In the genomic region with DNA sequence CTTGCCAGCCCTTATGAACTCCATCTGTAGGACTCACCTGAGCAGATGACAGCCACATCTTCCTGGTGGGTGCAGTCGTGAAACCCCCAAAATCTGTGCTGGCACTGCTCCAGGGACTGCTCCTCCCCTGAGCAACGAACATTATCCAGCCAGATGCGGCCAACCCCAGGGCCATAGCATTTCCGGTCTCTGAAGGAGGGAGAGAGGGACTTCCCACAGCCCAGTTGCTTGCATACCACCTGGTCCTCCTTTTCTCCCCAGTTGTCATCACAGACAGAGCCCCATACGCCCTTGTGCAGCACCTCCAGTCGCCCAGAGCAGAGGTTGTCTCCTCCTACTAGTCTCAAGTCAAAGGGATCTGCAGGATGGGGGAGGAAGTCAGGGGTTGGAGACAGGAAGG, we compare ENCODE assay signal across 14 cellular contexts. TPM values are rescaled to one million over a fixed set of nuclear protein-coding genes. Genes with fewer than 3 reads are reported as not detected.
"Had no signal": no experiment of that assay in that cellular context is flagged by ENCODE, and none has a peak within 500 bp of the region (broad histone marks: within the 10 kb centered on the region; RNA-seq: fewer than 3 reads in every experiment).

No MANE protein-coding gene starts in this region.

- H3K36me3 ChIP-seq: cardiac muscle cell, esophagus muscularis mucosa, right lobe of liver had no signal

- H3K27ac ChIP-seq: cardiac muscle cell, esophagus muscularis mucosa, psoas muscle, right lobe of liver had no signal

- H3K4me3 Mint-ChIP-seq: activated CD4-positive, alpha-beta memory T cell treated with anti-CD3 and anti-CD28 coated beads for 36 hours; activated naive CD8-positive, alpha-beta T cell treated with anti-CD3 and anti-CD28 coated beads, Interleukin-2, amount 50 U/mL, for 24 hours; nephron had no signal

- H3K27ac Mint-ChIP-seq: activated CD4-positive, alpha-beta memory T cell treated with anti-CD3 and anti-CD28 coated beads for 36 hours; activated naive CD8-positive, alpha-beta T cell treated with anti-CD3 and anti-CD28 coated beads, Interleukin-2, amount 50 U/mL, for 24 hours; nephron had no signal

- H3K4me3 ChIP-seq: cardiac muscle cell, esophagus muscularis mucosa, psoas muscle, right lobe of liver had no signal

- H3K4me1 ChIP-seq: esophagus muscularis mucosa, psoas muscle, right lobe of liver had no signal

- H3K9me3 Mint-ChIP-seq: activated CD4-positive, alpha-beta memory T cell treated with anti-CD3 and anti-CD28 coated beads for 36 hours; activated naive CD8-positive, alpha-beta T cell treated with anti-CD3 and anti-CD28 coated beads, Interleukin-2, amount 50 U/mL, for 24 hours had no signal

- H3K4me1 Mint-ChIP-seq: nephron had no signal

- DNase-seq: activated CD4-positive, alpha-beta memory T cell treated with anti-CD3 and anti-CD28 coated beads for 36 hours; activated naive CD8-positive, alpha-beta T cell treated with anti-CD3 and anti-CD28 coated beads, Interleukin-2, amount 50 U/mL, for 24 hours; mammary epithelial cell; psoas muscle; stimulated activated naive CD4-positive, alpha-beta T cell; substantia nigra; T1000; trophoblast cell had no signal

- H3K27me3 ChIP-seq: cardiac muscle cell, esophagus muscularis mucosa, right lobe of liver had no signal

- H3K36me3 Mint-ChIP-seq: activated CD4-positive, alpha-beta memory T cell treated with anti-CD3 and anti-CD28 coated beads for 36 hours had no signal

- ATAC-seq: activated naive CD8-positive, alpha-beta T cell treated with anti-CD3 and anti-CD28 coated beads, Interleukin-2, amount 50 U/mL, for 24 hours; psoas muscle; right lobe of liver had no signal

- H3K9me3 ChIP-seq: esophagus muscularis mucosa, psoas muscle, right lobe of liver had no signal

RNA-seq across cellular contexts. Expression of gene CD5L, which starts 8.5 kb away (rescaled TPM):
- total RNA-seq: activated CD4-positive, alpha-beta memory T cell treated with anti-CD3 and anti-CD28 coated beads for 36 hours; astrocyte; cardiac muscle cell; fibroblast of villous mesenchyme; mammary epithelial cell had no signal

RNA-seq across cellular contexts. Expression of gene FCRL1, which starts 13.2 kb away (rescaled TPM):
- total RNA-seq: activated CD4-positive, alpha-beta memory T cell treated with anti-CD3 and anti-CD28 coated beads for 36 hours; astrocyte; cardiac muscle cell; fibroblast of villous mesenchyme; mammary epithelial cell had no signal

RNA-seq across cellular contexts. Expression of gene FCRL2, which starts 56.2 kb away (rescaled TPM):
- total RNA-seq: activated CD4-positive, alpha-beta memory T cell treated with anti-CD3 and anti-CD28 coated beads for 36 hours; astrocyte; cardiac muscle cell; fibroblast of villous mesenchyme; mammary epithelial cell had no signal
